15 cellular contexts compared by ENCODE assay signal in the genomic region with DNA sequence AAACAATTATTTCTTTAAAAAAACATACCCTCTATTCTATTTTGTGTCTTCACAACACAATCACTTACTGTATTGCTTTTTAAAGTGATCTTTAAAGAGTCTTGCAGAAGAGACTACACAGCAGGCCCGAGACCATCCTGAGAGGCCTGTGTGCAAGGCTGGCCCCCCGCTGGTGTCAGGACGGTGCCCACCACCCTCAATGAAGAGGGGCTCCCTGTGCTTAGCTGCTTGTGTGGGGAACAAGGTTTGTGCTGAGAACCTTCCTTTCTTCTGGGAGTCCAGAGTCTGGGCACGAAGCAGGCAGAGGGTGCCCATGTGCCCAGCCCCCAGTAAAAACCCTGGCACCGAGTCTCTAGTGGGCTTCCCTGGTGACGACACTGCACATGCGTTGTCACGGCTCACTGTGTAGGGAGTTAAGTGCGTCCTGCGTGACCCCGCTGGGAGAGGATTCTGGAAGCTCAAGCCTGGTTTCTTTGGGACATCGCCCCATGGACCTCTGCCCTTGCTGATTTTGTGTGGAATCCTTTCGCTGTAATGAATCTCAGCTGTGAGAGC. TPM values are rescaled to one million over a fixed set of nuclear protein-coding genes. Genes with fewer than 3 reads are reported as not detected.
DNase-seq lines count a peak whose midpoint lies in the region; ATAC-seq and TF ChIP-seq lines count a peak whose summit lies in the region.
"Had no signal": no experiment of that assay in that cellular context is flagged by ENCODE, and none has a peak within 500 bp of the region (broad histone marks: within the 10 kb centered on the region; RNA-seq: fewer than 3 reads in every experiment).

No MANE protein-coding gene starts in this region.

- H3K27ac ChIP-seq in right cardiac atrium (ENCODE audit: low read length) (no peak overlapping the region), left ventricle myocardium inferior (replicated peaks) (no peak overlapping the region), coronary artery (no peak overlapping the region), aorta (ENCODE audit: low read depth in 1 of 2, low read length in 2 of 2) (no peak overlapping the region)
- H3K27ac ChIP-seq: RWPE1 had no signal

- no peak overlapping the region for H3K4me3 Mint-ChIP-seq in osteocyte (ENCODE audit: unreplicated experiment)
- no peak overlapping the region for H3K4me3 Mint-ChIP-seq in activated CD8-positive, alpha-beta T cell treated with anti-CD3 and anti-CD28 coated beads, Interleukin-2, amount 10 ng/mL, durations not matched to agents 7 days and 5 days

- H3K27me3 ChIP-seq in right cardiac atrium (ENCODE audit: control insufficient read depth, insufficient read depth) (no peaks in the 10 kb centered on the region), left ventricle myocardium inferior (ENCODE audit: low read depth) (no peaks in the 10 kb centered on the region), aorta (ENCODE audit: control insufficient read depth in 1 of 2, insufficient read depth in 2 of 2, low read length in 1 of 2) (no peaks in the 10 kb centered on the region)

- H3K9me3 ChIP-seq in right cardiac atrium (ENCODE audit: control insufficient read depth, low read length) (no peaks in the 10 kb centered on the region), left ventricle myocardium inferior (replicated peaks) (no peaks in the 10 kb centered on the region), aorta (ENCODE audit: control insufficient read depth, low read length) (no peaks in the 10 kb centered on the region)

- DNase-seq in right cardiac atrium (peak; percentile 4 to 35 (median 26)), left ventricle myocardium inferior (no peak), coronary artery (ENCODE audit: low spot score) (peak; percentile 47), osteocyte (ENCODE audit: extremely low spot score, unreplicated experiment) (peak; percentile 56), aorta (peak; percentile 23 to 35), NCI-H226 (no peak)
- DNase-seq in activated CD8-positive, alpha-beta T cell treated with anti-CD3 and anti-CD28 coated beads, Interleukin-2, amount 10 ng/mL, durations not matched to agents 7 days and 5 days = no peak
- DNase-seq: DMS 273 treated with DMSO at 0.1 percent for 48 hours; NCI-H1436 treated with DMSO at 0.1 percent for 48 hours; NCI-H345; NCI-H69; NK-92 treated with Interleukin-12 subunit alpha and Interleukin-12 subunit beta, amount 100 ng/mL, for 24 hours; OCI-M1 had no signal

- POLR2A ChIA-PET in activated CD8-positive, alpha-beta T cell treated with anti-CD3 and anti-CD28 coated beads, Interleukin-2, amount 10 ng/mL, durations not matched to agents 7 days and 5 days (lab: Charles Lee) = no interaction called here

- H3K4me1 Mint-ChIP-seq in osteocyte (ENCODE audit: unreplicated experiment) = no peaks in the 10 kb centered on the region
- no peaks in the 10 kb centered on the region for H3K4me1 Mint-ChIP-seq in activated CD8-positive, alpha-beta T cell treated with anti-CD3 and anti-CD28 coated beads, Interleukin-2, amount 10 ng/mL, durations not matched to agents 7 days and 5 days (ENCODE audit: low read depth)

- ATAC-seq in right cardiac atrium (no peak), aorta (ENCODE audit: low FRiP score) (no peak)
- ATAC-seq in activated CD8-positive, alpha-beta T cell treated with anti-CD3 and anti-CD28 coated beads, Interleukin-2, amount 10 ng/mL, durations not matched to agents 7 days and 5 days = no peak
- ATAC-seq: HCT116 had no signal

- H3K36me3 Mint-ChIP-seq in osteocyte (ENCODE audit: unreplicated experiment) = peaks cover 10% of the 10 kb centered on the region
- no peaks in the 10 kb centered on the region for H3K36me3 Mint-ChIP-seq in activated CD8-positive, alpha-beta T cell treated with anti-CD3 and anti-CD28 coated beads, Interleukin-2, amount 10 ng/mL, durations not matched to agents 7 days and 5 days (ENCODE audit: low read depth)

- no peaks in the 10 kb centered on the region for H3K4me1 ChIP-seq in right cardiac atrium (ENCODE audit: control insufficient read depth, insufficient read depth, low read length)
- H3K4me1 ChIP-seq in left ventricle myocardium inferior = peaks cover 18% of the 10 kb centered on the region
- no peaks in the 10 kb centered on the region for H3K4me1 ChIP-seq in aorta (ENCODE audit: control insufficient read depth in 1 of 2, insufficient read depth in 2 of 2, low read length in 2 of 2)

- CTCF ChIA-PET in activated CD8-positive, alpha-beta T cell treated with anti-CD3 and anti-CD28 coated beads, Interleukin-2, amount 10 ng/mL, durations not matched to agents 7 days and 5 days (lab: Charles Lee) = no interaction called here

- no peak overlapping the region for H3K27ac Mint-ChIP-seq in osteocyte (ENCODE audit: unreplicated experiment)
- no peak overlapping the region for H3K27ac Mint-ChIP-seq in activated CD8-positive, alpha-beta T cell treated with anti-CD3 and anti-CD28 coated beads, Interleukin-2, amount 10 ng/mL, durations not matched to agents 7 days and 5 days

- H3K36me3 ChIP-seq in left ventricle myocardium inferior (peaks cover 22% of the 10 kb centered on the region), aorta (ENCODE audit: control insufficient read depth in 1 of 2, insufficient read depth in 2 of 2, low read length in 1 of 2) (no peaks in the 10 kb centered on the region)

- intact Hi-C loops in right cardiac atrium (cut with DNase I) = no loop called here
- intact Hi-C loops in left ventricle myocardium inferior (cut with micrococcal nuclease) = no loop called here
- intact Hi-C loops in aorta (cut with DNase I) = no loop called here

- no peak for TF ChIP-seq CTCF in left ventricle myocardium inferior (IDR thresholded peaks at IDR 0.05; ENCODE audit: borderline replicate concordance)
- no peak for TF ChIP-seq CTCF in coronary artery (IDR thresholded peaks at IDR 0.05)
- no peak for TF ChIP-seq CTCF in osteocyte (IDR thresholded peaks at IDR 0.05)

- WGBS in right cardiac atrium = 93% methylated on average over 13 of the region's 13 CpGs
- 96% methylated on average over 13 of the region's 13 CpGs for WGBS in aorta, 2 donors

- no peaks in the 10 kb centered on the region for H3K9me3 Mint-ChIP-seq in osteocyte (ENCODE audit: unreplicated experiment)
- no peaks in the 10 kb centered on the region for H3K9me3 Mint-ChIP-seq in activated CD8-positive, alpha-beta T cell treated with anti-CD3 and anti-CD28 coated beads, Interleukin-2, amount 10 ng/mL, durations not matched to agents 7 days and 5 days (ENCODE audit: insufficient read depth)

- no peaks in the 10 kb centered on the region for H3K27me3 Mint-ChIP-seq in osteocyte (ENCODE audit: unreplicated experiment)
- no peaks in the 10 kb centered on the region for H3K27me3 Mint-ChIP-seq in activated CD8-positive, alpha-beta T cell treated with anti-CD3 and anti-CD28 coated beads, Interleukin-2, amount 10 ng/mL, durations not matched to agents 7 days and 5 days (ENCODE audit: low read depth)

- H3K4me3 ChIP-seq in right cardiac atrium (ENCODE audit: low read length) = no peak overlapping the region
- H3K4me3 ChIP-seq in left ventricle myocardium inferior = no peak overlapping the region
- no peak overlapping the region for H3K4me3 ChIP-seq in coronary artery
- H3K4me3 ChIP-seq in aorta (ENCODE audit: low read length in 2 of 2) = no peak overlapping the region

RNA-seq across cellular contexts. Expression of a gene that starts 22.0 kb away (rescaled TPM):
- total RNA-seq in right cardiac atrium (10 to 100 TPM; 11.6 to 18.2 (median 14.6) TPM), left ventricle myocardium inferior (13.4 TPM), osteocyte (32.5 and 35.6 TPM in 2 replicates), aorta (10 to 100 TPM; 23.9 to 40.4 TPM)
- polyA plus RNA-seq in right cardiac atrium (20.8 TPM), aorta (10 to 100 TPM; 10.3 to 28.2 TPM)
- 1 to 10 TPM; 4.7 to 8.3 TPM for total RNA-seq in activated CD8-positive, alpha-beta T cell treated with anti-CD3 and anti-CD28 coated beads, Interleukin-2, amount 10 ng/mL, durations not matched to agents 7 days and 5 days

Comparison
In these comparisons a context has a peak if more than half of its experiments do, and no peak if none do; other contexts are left out.
1. DNase-seq: peak in right cardiac atrium (3 of 3), coronary artery (single experiment), osteocyte (single experiment) and aorta (2 of 2); none in left ventricle myocardium inferior (single experiment), activated CD8-positive, alpha-beta T cell treated with anti-CD3 and anti-CD28 coated beads, Interleukin-2, amount 10 ng/mL, durations not matched to agents 7 days and 5 days (single experiment) and NCI-H226 (single experiment).